Comparison of ENCODE assay signal across 23 cellular contexts in the genomic region with DNA sequence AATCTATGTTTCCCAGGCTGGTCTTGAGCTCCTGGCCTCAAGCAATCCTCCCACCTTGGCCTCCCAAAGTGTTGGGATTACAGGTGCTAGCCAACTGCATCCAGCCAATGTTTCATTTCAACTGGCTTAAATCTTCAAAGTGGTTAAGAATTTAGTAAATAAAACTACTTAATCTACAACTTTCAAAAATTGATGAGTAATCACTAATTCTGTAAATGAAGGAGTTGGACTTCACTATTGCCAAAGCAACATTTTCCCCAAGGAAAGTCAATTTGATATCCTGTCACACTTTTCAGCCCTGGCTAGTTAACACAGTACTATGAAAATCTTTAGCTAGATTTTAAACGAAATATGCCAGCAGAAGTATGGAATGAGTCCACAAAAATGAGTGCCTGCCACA. TPM values are rescaled to one million over a fixed set of nuclear protein-coding genes. Genes with fewer than 3 reads are reported as not detected.
"Had no signal": no experiment of that assay in that cellular context is flagged by ENCODE, and none has a peak within 500 bp of the region (broad histone marks: within the 10 kb centered on the region; RNA-seq: fewer than 3 reads in every experiment).

No MANE protein-coding gene starts in this region.

- H3K27me3 Mint-ChIP-seq: type B pancreatic cell had no signal

- DNase-seq: effector CD4-positive, alpha-beta T cell; heart left ventricle; hypothalamus; kidney glomerular epithelial cell; mammary epithelial cell; natural killer cell; nucleus accumbens; ovary; small intestine; stimulated activated CD4-positive, alpha-beta T cell treated with anti-CD3 and anti-CD28 coated beads, Interleukin-12 subunit alpha, Interleukin-12 subunit beta, amount 100 ng/mL, for 4 hours; stimulated activated naive CD4-positive, alpha-beta T cell; thyroid gland had no signal

- H3K27ac Mint-ChIP-seq: endodermal cell, mesothelial cell of epicardium, natural killer cell, neural progenitor cell, type B pancreatic cell had no signal

- ATAC-seq: heart left ventricle, natural killer cell had no signal

- H3K4me1 Mint-ChIP-seq: endodermal cell had no signal

- H3K4me3 Mint-ChIP-seq: endodermal cell, mesothelial cell of epicardium, natural killer cell, neural progenitor cell, type B pancreatic cell had no signal

- H3K9me3 Mint-ChIP-seq: endodermal cell, mesothelial cell of epicardium, natural killer cell, neural progenitor cell, type B pancreatic cell had no signal

RNA-seq across cellular contexts. Expression of a gene that starts 10.7 kb away (rescaled TPM):
- total RNA-seq: fibroblast of lung, natural killer cell had no signal

RNA-seq across cellular contexts. Expression of a gene that starts 44.1 kb away (rescaled TPM):
- total RNA-seq: dermis microvascular lymphatic vessel endothelial cell, endodermal cell, fibroblast of lung, glomerular endothelial cell, heart left ventricle, mammary epithelial cell, mesothelial cell of epicardium, myocyte, natural killer cell, posterior vena cava, right atrium auricular region, suprapubic skin, thyroid gland had no signal
